ENCODE assay signal across 9 cellular contexts in the genomic region with DNA sequence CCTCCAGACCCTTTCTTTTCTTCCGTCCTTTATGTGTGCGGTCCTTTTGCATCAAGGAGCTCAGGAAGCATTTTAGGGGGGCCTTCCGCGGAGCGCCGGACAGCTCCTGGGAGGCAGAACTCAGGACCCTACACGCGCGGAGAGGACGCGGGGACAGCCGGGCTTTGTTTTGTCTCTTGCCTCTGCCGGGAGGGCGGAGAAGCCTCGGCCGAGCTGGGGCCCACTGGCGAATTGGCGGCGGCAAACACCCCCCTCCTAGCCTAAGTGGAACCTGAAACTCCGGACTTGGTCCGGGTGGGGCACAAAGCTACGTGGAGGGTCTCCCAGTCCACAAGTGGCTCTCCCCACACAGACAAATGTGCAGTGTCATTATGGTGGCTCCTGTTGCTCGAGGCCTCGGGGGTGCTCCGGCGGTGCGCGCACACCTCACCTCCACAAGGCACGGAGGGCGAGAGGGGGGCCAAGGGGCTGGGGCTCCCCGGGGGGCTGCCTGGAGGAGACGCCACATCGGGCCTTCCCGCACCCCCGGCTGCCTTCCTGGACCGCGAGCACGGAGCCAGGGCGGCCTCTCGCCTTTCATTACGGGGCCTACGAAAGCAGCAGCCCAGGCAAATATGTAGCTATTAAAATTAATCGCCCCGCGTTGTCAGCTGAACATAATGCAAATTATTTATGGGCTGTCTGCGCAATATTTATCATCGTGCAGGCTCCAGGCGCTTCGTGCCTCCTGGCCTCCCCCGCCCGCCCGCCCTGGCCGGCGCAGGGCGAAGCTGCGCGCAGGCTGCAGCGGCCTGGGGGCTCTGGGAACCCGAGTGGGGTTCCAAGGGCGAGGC.
DNase-seq lines count a peak whose midpoint lies in the region; ATAC-seq, FAIRE-seq and TF ChIP-seq lines count a peak whose summit lies in the region.
"Had no signal": no experiment of that assay in that cellular context is flagged by ENCODE, and none has a peak within 500 bp of the region (broad histone marks: within the 10 kb centered on the region; RNA-seq: fewer than 3 reads in every experiment).

No MANE protein-coding gene starts in this region.

- H3K9me3 Mint-ChIP-seq in astrocyte (ENCODE audit: unreplicated experiment): peaks cover 4% of the 10 kb centered on the region

- H3K36me3 Mint-ChIP-seq in astrocyte (ENCODE audit: low read depth, unreplicated experiment): peaks cover 1% of the 10 kb centered on the region

- in situ Hi-C loops in GM23248 (cut with MboI): no loop called here

- H3K4me1 ChIP-seq in GM23248 (ENCODE audit: insufficient read depth): peaks cover 17% of the 10 kb centered on the region
- peaks cover 29% of the 10 kb centered on the region for H3K4me1 ChIP-seq in astrocyte (ENCODE audit: insufficient read depth, low read length)
- H3K4me1 ChIP-seq in mononuclear cell (ENCODE audit: insufficient read depth, low read length): peaks cover 63% of the 10 kb centered on the region

- H2AFZ ChIP-seq in GM23248: peak overlapping the region; percentile 58
- peak overlapping the region; percentile 34 for H2AFZ ChIP-seq in astrocyte (ENCODE audit: low read depth, low read length)

- no peaks in the 10 kb centered on the region for H4K20me1 ChIP-seq in GM23248 (ENCODE audit: insufficient read depth)
- H4K20me1 ChIP-seq in astrocyte (ENCODE audit: insufficient read depth, low read length): no peaks in the 10 kb centered on the region

- H3K4me3 Mint-ChIP-seq in astrocyte (ENCODE audit: unreplicated experiment): no peak overlapping the region

- WGBS in GM23248 (ENCODE audit: low coverage in 1 of 2, low lambda C conversion rate in 2 of 2, missing lambda C conversion rate in 2 of 2), 2 experiments: 69 to 78% methylated on average over 15 to 54 of the region's 60 CpGs

- H3K36me3 ChIP-seq in GM23248 (ENCODE audit: low read depth) (no peaks in the 10 kb centered on the region), astrocyte (ENCODE audit: insufficient read depth, low read length) (no peaks in the 10 kb centered on the region)

- no peak for DNase-seq in GM23248
- DNase-seq in astrocyte (ENCODE audit: low read depth): no peak
- DNase-seq in NK-92 (lab: John Stamatoyannopoulos, UW; ENCODE audit: unreplicated experiment): no peak
- DNase-seq in NK-92 treated with Interleukin-12 subunit alpha and Interleukin-12 subunit beta, amount 100 ng/mL, for 24 hours (lab: John Stamatoyannopoulos, UW): no peak
- DNase-seq in EL: no peak
- DNase-seq: cerebellar nuclear complex had no signal

- TF ChIP-seq CTCF in 22Rv1 (IDR thresholded peaks at IDR 0.05): no peak
- no peak for TF ChIP-seq CTCF in astrocyte (IDR thresholded peaks at IDR 0.05; ENCODE audit: insufficient read depth, low read depth, low read length)

- H3K9me2 ChIP-seq in GM23248 (ENCODE audit: insufficient read depth): no peaks in the 10 kb centered on the region

- H3K27me3 ChIP-seq in GM23248 (replicated peaks; ENCODE audit: insufficient read depth) (no peaks in the 10 kb centered on the region), astrocyte (ENCODE audit: insufficient read depth, low read length) (no peaks in the 10 kb centered on the region), mononuclear cell (ENCODE audit: insufficient read depth, low read length) (no peaks in the 10 kb centered on the region)

- peak overlapping the region; percentile 56; the same call in 1 of the 2 replicates for H3K9ac ChIP-seq in GM23248
- peak overlapping the region; percentile 29 for H3K9ac ChIP-seq in astrocyte (ENCODE audit: low read length)

- no peak for FAIRE-seq in astrocyte (lab: Jason Lieb, UNC)

- no peak for ATAC-seq in HG03439 (IDR thresholded peaks at IDR 0.05; ENCODE audit: unreplicated experiment)

- H3K4me2 ChIP-seq in GM23248 (ENCODE audit: unreplicated experiment) (peak overlapping the region; percentile 83), astrocyte (ENCODE audit: low read length) (peak overlapping the region; percentile 83)

- H3K4me3 ChIP-seq in GM23248: peak overlapping the region; percentile 61
- peak overlapping the region; percentile 50 for H3K4me3 ChIP-seq in astrocyte (ENCODE audit: insufficient read depth, low read depth, low read length)
- peak overlapping the region; percentile 12 for H3K4me3 ChIP-seq in mononuclear cell (ENCODE audit: low read length)

- H3K4me1 Mint-ChIP-seq in astrocyte (ENCODE audit: low read depth, unreplicated experiment): peaks cover 1% of the 10 kb centered on the region

- H3K27ac ChIP-seq in 22Rv1 (peak overlapping the region; percentile 97), GM23248 (no peak overlapping the region), astrocyte (ENCODE audit: low read depth, low read length) (no peak overlapping the region)

- H3K79me2 ChIP-seq in GM23248 (ENCODE audit: insufficient read depth): no peaks in the 10 kb centered on the region
- no peaks in the 10 kb centered on the region for H3K79me2 ChIP-seq in astrocyte (ENCODE audit: insufficient read depth, low read length)

- H3K9me3 ChIP-seq in GM23248 (ENCODE audit: low read depth): no peaks in the 10 kb centered on the region
- no peaks in the 10 kb centered on the region for H3K9me3 ChIP-seq in astrocyte (ENCODE audit: insufficient read depth, low read depth, low read length)
- H3K9me3 ChIP-seq in mononuclear cell (ENCODE audit: low read depth, low read length): no peaks in the 10 kb centered on the region

- no peak overlapping the region for H3K27ac Mint-ChIP-seq in astrocyte (ENCODE audit: unreplicated experiment)

- H3F3A ChIP-seq in GM23248 (ENCODE audit: insufficient read depth): peaks cover 6% of the 10 kb centered on the region; the same call in 1 of the 2 replicates

- H3K27me3 Mint-ChIP-seq in astrocyte (ENCODE audit: low read depth, unreplicated experiment): peaks cover 37% of the 10 kb centered on the region
